In genomic region chr3:85903434-85903833, GRCh38 we compare ENCODE assay signal across 1 cellular context.
TF ChIP-seq lines count a peak whose summit lies in the region.

No MANE protein-coding gene starts in this region.

TF ChIP-seq in HepG2, 621 proteins besides CTCF, POLR2A, EP300 and RAD21 (continued from another document):
- no peak for TF ChIP-seq ZNF503 (CRISPR knock-in tag; IDR thresholded peaks at IDR 0.05)
